In the genomic region with DNA sequence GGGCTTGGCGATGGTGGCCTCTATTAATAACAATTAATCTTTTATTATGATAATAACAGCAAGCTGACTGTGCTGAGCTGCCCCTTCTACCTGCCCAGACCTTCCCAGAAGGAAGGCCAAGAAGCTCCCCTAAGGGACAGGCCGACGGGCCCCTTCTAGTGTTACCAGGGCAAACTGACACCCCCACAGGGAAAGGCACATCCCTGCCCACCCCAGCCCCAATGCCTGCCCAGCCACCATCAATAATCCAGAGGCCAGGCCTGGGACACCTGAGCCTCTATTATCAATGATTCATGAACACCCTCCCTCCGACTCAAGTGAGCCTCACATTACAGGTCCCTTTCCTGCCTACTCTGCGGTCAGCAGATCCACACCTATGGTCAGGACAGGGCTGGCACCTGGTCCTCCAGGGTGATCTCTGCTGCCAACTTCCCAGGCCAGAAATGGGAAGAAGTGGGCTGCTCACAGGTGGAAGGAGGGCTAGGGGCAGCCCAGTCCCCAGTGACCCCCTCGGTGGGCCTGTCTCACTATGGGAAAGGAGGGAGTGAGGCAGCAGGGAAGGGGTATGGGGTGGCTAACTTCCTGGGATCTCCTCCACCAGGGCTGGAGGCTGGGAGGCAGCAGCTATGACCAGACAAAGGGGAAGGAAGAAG, we compare ENCODE assay signal across 8 cellular contexts. TPM values are rescaled to one million over a fixed set of nuclear protein-coding genes. Genes with fewer than 3 reads are reported as not detected.
DNase-seq lines count a peak whose midpoint lies in the region; ATAC-seq and TF ChIP-seq lines count a peak whose summit lies in the region.

No MANE protein-coding gene starts in this region.

- TF ChIP-seq CTCF in HCT116 (IDR thresholded peaks at IDR 0.05 in 2 of 3, conservative IDR thresholded peaks at IDR 0.05 in 1 of 3; ENCODE audit: borderline replicate concordance in 1 of 3, insufficient read depth in 1 of 3, low read depth in 2 of 3, low read length in 2 of 3): no peak

- H3K9ac ChIP-seq in HCT116 (ENCODE audit: low read length): peak overlapping the region; percentile 87

- CTCF ChIA-PET in HCT116 (lab: Charles Lee): interaction anchor here (0.9 to 3.1 kb wide), 5 partner anchors 17 to 236 kb away, joined by 4 to 18 read pairs (median 5); no protein-coding TSS in a partner anchor
- CTCF ChIA-PET in activated CD4-positive, alpha-beta memory T cell treated with anti-CD3 and anti-CD28 coated beads, Interleukin-2, amount 10 ng/mL, durations not matched to agents 7 days and 5 days (lab: Charles Lee): interaction anchor here (0.9 to 9.0 kb wide), 9 partner anchors 12 to 235 kb away, joined by 3 to 147 read pairs (median 8); a partner anchor contains a TSS

- no peak overlapping the region for H2AFZ ChIP-seq in HCT116 (ENCODE audit: low read depth, low read length, poor library complexity, severe bottlenecking)

- peak overlapping the region; percentile 98 for H3K27ac ChIP-seq in HCT116 (ENCODE audit: low read depth, low read length)
- H3K27ac ChIP-seq in skin epidermis: peak overlapping the region in 20 of 21 experiments; percentile 39 to 99 (median 89)

- DNase-seq in HCT116 (ENCODE audit: low read depth, low spot score) (no peak), left ventricle myocardium superior (peak; percentile 23), posterior vena cava (ENCODE audit: low spot score) (no peak)
- DNase-seq in activated CD4-positive, alpha-beta memory T cell treated with anti-CD3 and anti-CD28 coated beads, Interleukin-2, amount 10 ng/mL, durations not matched to agents 7 days and 5 days: no peak

- TF ChIP-seq RAD21 in HCT116 (IDR thresholded peaks at IDR 0.05; ENCODE audit: low read depth): no peak

- no peaks in the 10 kb centered on the region for H3K9me3 ChIP-seq in HCT116 (ENCODE audit: control insufficient read depth in 1 of 2, insufficient read depth in 1 of 2, low read depth in 1 of 2, low read length in 2 of 2)

- peak overlapping the region; percentile 84 for H3K4me2 ChIP-seq in HCT116 (ENCODE audit: low read length)

- ATAC-seq in HCT116 (peak; percentile 5), left ventricle myocardium superior (no peak), GM18909 (IDR thresholded peaks at IDR 0.05; ENCODE audit: poor library complexity, unreplicated experiment) (no peak), HG03139 (IDR thresholded peaks at IDR 0.05; ENCODE audit: unreplicated experiment) (no peak), HG02763 (IDR thresholded peaks at IDR 0.05; ENCODE audit: unreplicated experiment) (no peak)

- no peaks in the 10 kb centered on the region for H3K27me3 Mint-ChIP-seq in activated CD4-positive, alpha-beta memory T cell treated with anti-CD3 and anti-CD28 coated beads, Interleukin-2, amount 10 ng/mL, durations not matched to agents 7 days and 5 days

- intact Hi-C loops in HCT116 (cut with micrococcal nuclease) (no loop called here), left ventricle myocardium superior (cut with micrococcal nuclease) (no loop called here), posterior vena cava (cut with DNase I) (loop anchor here in 1 of 2 donors (5.0 kb wide), 1 partner anchor 50 kb away; a partner anchor contains a TSS)

- peaks cover 60% of the 10 kb centered on the region for H3K36me3 Mint-ChIP-seq in activated CD4-positive, alpha-beta memory T cell treated with anti-CD3 and anti-CD28 coated beads, Interleukin-2, amount 10 ng/mL, durations not matched to agents 7 days and 5 days (ENCODE audit: low read depth)

- no peaks in the 10 kb centered on the region for H3K9me3 Mint-ChIP-seq in activated CD4-positive, alpha-beta memory T cell treated with anti-CD3 and anti-CD28 coated beads, Interleukin-2, amount 10 ng/mL, durations not matched to agents 7 days and 5 days

- H3K36me3 ChIP-seq in HCT116 (ENCODE audit: control insufficient read depth in 1 of 2, insufficient read depth in 2 of 2, low read length in 2 of 2): no peaks in the 10 kb centered on the region; a peak in 2 of 4 replicates

- H3K27me3 ChIP-seq in HCT116 (ENCODE audit: insufficient read depth, low read length): no peaks in the 10 kb centered on the region

- peak overlapping the region; percentile 87 to 93 for H3K4me3 ChIP-seq in HCT116 (replicated peaks in 1 of 2; ENCODE audit: low read depth in 1 of 2, low read length in 2 of 2)
- peak overlapping the region in 5 of 7 experiments; percentile 13 to 97 (median 75) for H3K4me3 ChIP-seq in skin epidermis

- RAD21 ChIA-PET in HCT116 (lab: Charles Lee; ENCODE audit: low non-redundant PET in 1 of 2, low total read pairs in 2 of 2, uncharacterized antibody in 2 of 2, unreplicated experiment in 2 of 2): interaction anchor here (0.7 to 1.3 kb wide), 3 partner anchors 20 to 83 kb away, joined by 3 read pairs; a partner anchor contains a TSS

- peak overlapping the region; percentile 95 for H3K4me3 Mint-ChIP-seq in activated CD4-positive, alpha-beta memory T cell treated with anti-CD3 and anti-CD28 coated beads, Interleukin-2, amount 10 ng/mL, durations not matched to agents 7 days and 5 days

- no TSS peak for BruUV-seq in HCT116 (replicated peaks; lab: Mats Ljungman, UMichigan)

- H3K9me2 ChIP-seq in HCT116 (ENCODE audit: insufficient read depth): no peaks in the 10 kb centered on the region

- no peaks in the 10 kb centered on the region for H4K20me1 ChIP-seq in HCT116 (ENCODE audit: insufficient read depth)

- H3K79me2 ChIP-seq in HCT116 (ENCODE audit: insufficient read depth, low read length): peaks cover 29% of the 10 kb centered on the region

- H3K27ac Mint-ChIP-seq in activated CD4-positive, alpha-beta memory T cell treated with anti-CD3 and anti-CD28 coated beads, Interleukin-2, amount 10 ng/mL, durations not matched to agents 7 days and 5 days: peak overlapping the region; percentile 61

- peaks cover 78% of the 10 kb centered on the region for H3K4me1 Mint-ChIP-seq in activated CD4-positive, alpha-beta memory T cell treated with anti-CD3 and anti-CD28 coated beads, Interleukin-2, amount 10 ng/mL, durations not matched to agents 7 days and 5 days

- TF ChIP-seq POLR2A in HCT116 (IDR thresholded peaks at IDR 0.05; ENCODE audit: borderline replicate concordance, extremely low read depth, insufficient read depth, insufficient read length): no peak

- POLR2A ChIA-PET in HCT116 (lab: Charles Lee): interaction anchor here (0.6 to 2.6 kb wide), 9 partner anchors 11 to 191 kb away, joined by 3 to 11 read pairs (median 4); a partner anchor contains a TSS
- POLR2A ChIA-PET in activated CD4-positive, alpha-beta memory T cell treated with anti-CD3 and anti-CD28 coated beads, Interleukin-2, amount 10 ng/mL, durations not matched to agents 7 days and 5 days (lab: Charles Lee): interaction anchor here (1.1 to 21.6 kb wide), 4 partner anchors 16 to 180 kb away, joined by 3 to 1001 read pairs (median 217); a partner anchor contains a TSS

- H3K4me1 ChIP-seq in HCT116 (ENCODE audit: control insufficient read depth in 1 of 2, insufficient read depth in 2 of 2, low read length in 2 of 2): peaks cover 33 to 41% of the 10 kb centered on the region in 2 experiments

TF ChIP-seq in HCT116, 20 proteins besides CTCF, POLR2A, EP300 and RAD21:
- TF ChIP-seq EZH2 (IDR thresholded peaks at IDR 0.05): no peak
- no peak for TF ChIP-seq SP1 (IDR thresholded peaks at IDR 0.05; ENCODE audit: low read depth)
- no peak for TF ChIP-seq ZFX (IDR thresholded peaks at IDR 0.05)
- TF ChIP-seq YY1 (IDR thresholded peaks at IDR 0.05; ENCODE audit: extremely low read depth, insufficient replicate concordance, low read depth, low read length): no peak
- TF ChIP-seq CBX3 (IDR thresholded peaks at IDR 0.05; ENCODE audit: low read depth): no peak
- no peak for TF ChIP-seq EZH2phosphoT487 (IDR thresholded peaks at IDR 0.05; ENCODE audit: borderline replicate concordance)
- no peak for TF ChIP-seq SRF (IDR thresholded peaks at IDR 0.05; ENCODE audit: low read depth)

RNA-seq across cellular contexts. Expression of a gene that starts 1.8 kb away (rescaled TPM):
- total RNA-seq in HCT116 (2021; ENCODE audit: unreplicated experiment) (100 TPM), left ventricle myocardium superior (103 TPM), posterior vena cava (10 to 100 TPM; 40.0 to 51.0 TPM)
- 139 and 142 TPM in 2 replicates for polyA plus RNA-seq in HCT116 (2012)
- 100 to 1,000 TPM; 118 to 119 TPM for total RNA-seq in activated CD4-positive, alpha-beta memory T cell treated with anti-CD3 and anti-CD28 coated beads, Interleukin-2, amount 10 ng/mL, durations not matched to agents 7 days and 5 days

RNA-seq across cellular contexts. Expression of a gene that starts 8.4 kb away (rescaled TPM):
- total RNA-seq in HCT116 (2021; ENCODE audit: unreplicated experiment) (16.6 TPM), left ventricle myocardium superior (9.0 TPM), posterior vena cava (10 to 100 TPM; 21.1 to 28.8 TPM)
- polyA plus RNA-seq in HCT116 (2012): 18.3 and 18.8 TPM in 2 replicates
- total RNA-seq in activated CD4-positive, alpha-beta memory T cell treated with anti-CD3 and anti-CD28 coated beads, Interleukin-2, amount 10 ng/mL, durations not matched to agents 7 days and 5 days: 100 to 1,000 TPM; 123 to 124 TPM

RNA-seq across cellular contexts. Expression of a gene that starts 11.7 kb away (rescaled TPM):
- total RNA-seq in HCT116 (2021; ENCODE audit: unreplicated experiment): 0.15 TPM
- 0.14 and 0.16 TPM in 2 replicates for polyA plus RNA-seq in HCT116 (2012)
- total RNA-seq in activated CD4-positive, alpha-beta memory T cell treated with anti-CD3 and anti-CD28 coated beads, Interleukin-2, amount 10 ng/mL, durations not matched to agents 7 days and 5 days: under 1 TPM; 0.55 to 0.83 TPM
- 0.17 TPM for total RNA-seq in left ventricle myocardium superior
- under 1 TPM; 0.46 to 0.52 TPM for total RNA-seq in posterior vena cava

RNA-seq across cellular contexts. Expression of a gene that starts 39.2 kb away (rescaled TPM):
- total RNA-seq in HCT116 (2021; ENCODE audit: unreplicated experiment) (74.0 TPM), left ventricle myocardium superior (166 TPM), posterior vena cava (10 to 100 TPM; 28.5 to 31.4 TPM)
- polyA plus RNA-seq in HCT116 (2012): 97.3 and 97.6 TPM in 2 replicates
- 10 to 100 TPM; 62.1 to 62.6 TPM for total RNA-seq in activated CD4-positive, alpha-beta memory T cell treated with anti-CD3 and anti-CD28 coated beads, Interleukin-2, amount 10 ng/mL, durations not matched to agents 7 days and 5 days

RNA-seq across cellular contexts. Expression of a gene that starts 41.3 kb away (rescaled TPM):
- total RNA-seq in HCT116 (2021; ENCODE audit: unreplicated experiment) (89.7 TPM), left ventricle myocardium superior (67.5 TPM), posterior vena cava (10 to 100 TPM; 58.4 to 72.6 TPM)
- 50.1 and 56.1 TPM in 2 replicates for polyA plus RNA-seq in HCT116 (2012)
- 100 to 1,000 TPM; 131 TPM for total RNA-seq in activated CD4-positive, alpha-beta memory T cell treated with anti-CD3 and anti-CD28 coated beads, Interleukin-2, amount 10 ng/mL, durations not matched to agents 7 days and 5 days
